Comparison of ENCODE assay signal across 1 cellular context in genomic region chr3:48607519-48607918, GRCh38.
TF ChIP-seq lines count a peak whose summit lies in the region.

No MANE protein-coding gene starts in this region.

TF ChIP-seq in HCT116, 20 proteins besides CTCF, POLR2A, EP300 and RAD21:
- no peak for TF ChIP-seq SIN3A (IDR thresholded peaks at IDR 0.05; ENCODE audit: low read depth)
- no peak for TF ChIP-seq EZH2 (IDR thresholded peaks at IDR 0.05)
- TF ChIP-seq EGR1 (IDR thresholded peaks at IDR 0.05; ENCODE audit: low read depth), result no peak
- no peak for TF ChIP-seq CBX3 (IDR thresholded peaks at IDR 0.05; ENCODE audit: low read depth)
- TF ChIP-seq SRF (IDR thresholded peaks at IDR 0.05; ENCODE audit: low read depth), result no peak
- no peak for TF ChIP-seq JUND (IDR thresholded peaks at IDR 0.05)
- no peak for TF ChIP-seq REST (IDR thresholded peaks at IDR 0.05; ENCODE audit: low read depth)
- TF ChIP-seq POLR2AphosphoS5 (IDR thresholded peaks at IDR 0.05; ENCODE audit: low read depth, low read length), result no peak
- no peak for TF ChIP-seq MAX (IDR thresholded peaks at IDR 0.05)
- no peak for TF ChIP-seq TCF7L2 (IDR thresholded peaks at IDR 0.05; ENCODE audit: borderline replicate concordance, extremely low read depth, insufficient read depth, insufficient read length)
- no peak for TF ChIP-seq ZFX (IDR thresholded peaks at IDR 0.05)
- no peak for TF ChIP-seq ATF3 (IDR thresholded peaks at IDR 0.05)
- no peak for TF ChIP-seq CEBPB (IDR thresholded peaks at IDR 0.05; ENCODE audit: low read depth)
- no peak for TF ChIP-seq ZBTB33 (IDR thresholded peaks at IDR 0.05; ENCODE audit: extremely low read depth, insufficient replicate concordance, low read length)
- no peak for TF ChIP-seq FOSL1 (IDR thresholded peaks at IDR 0.05; ENCODE audit: low read depth)
- no peak for TF ChIP-seq ZNF274 (IDR thresholded peaks at IDR 0.05; ENCODE audit: low read depth, low read length)
- TF ChIP-seq SP1 (IDR thresholded peaks at IDR 0.05; ENCODE audit: low read depth), result no peak
- TF ChIP-seq YY1 (IDR thresholded peaks at IDR 0.05; ENCODE audit: extremely low read depth, insufficient replicate concordance, low read depth, low read length), result no peak
- no peak for TF ChIP-seq EZH2phosphoT487 (IDR thresholded peaks at IDR 0.05; ENCODE audit: borderline replicate concordance)
